26 cellular contexts compared by ENCODE assay signal in genomic region chr2:171330155-171330956, GRCh38.
DNase-seq lines count a peak whose midpoint lies in the region; ATAC-seq and TF ChIP-seq lines count a peak whose summit lies in the region.
"Had no signal": no experiment of that assay in that cellular context is flagged by ENCODE, and none has a peak within 500 bp of the region (broad histone marks: within the 10 kb centered on the region; RNA-seq: fewer than 3 reads in every experiment).

No MANE protein-coding gene starts in this region.

- peak overlapping the region; percentile 52 for H3K27ac Mint-ChIP-seq in activated CD4-positive, alpha-beta memory T cell treated with anti-CD3 and anti-CD28 coated beads for 36 hours
- H3K27ac Mint-ChIP-seq in activated CD4-positive, alpha-beta memory T cell treated with anti-CD3 and anti-CD28 coated beads, Interleukin-2, amount 10 ng/mL, durations not matched to agents 7 days and 5 days, result no peak overlapping the region
- H3K27ac Mint-ChIP-seq in IgD-negative memory B cell (peak overlapping the region; percentile 68 to 92 (median 88)), activated B cell treated with CpG ODN at 0.5 μM for 24 hours (peak overlapping the region; percentile 84)
- peak overlapping the region; percentile 15 for H3K27ac Mint-ChIP-seq in stimulated activated effector memory CD8-positive, alpha-beta T cell treated with anti-CD3 and anti-CD28 coated beads, Interleukin-12 subunit alpha, Interleukin-12 subunit beta, amount 100 ng/mL, for 72 hours
- H3K27ac Mint-ChIP-seq: endodermal cell had no signal

- H3K9me3 Mint-ChIP-seq in activated CD4-positive, alpha-beta memory T cell treated with anti-CD3 and anti-CD28 coated beads for 36 hours, result no peaks in the 10 kb centered on the region
- no peaks in the 10 kb centered on the region for H3K9me3 Mint-ChIP-seq in activated CD4-positive, alpha-beta memory T cell treated with anti-CD3 and anti-CD28 coated beads, Interleukin-2, amount 10 ng/mL, durations not matched to agents 7 days and 5 days
- H3K9me3 Mint-ChIP-seq in IgD-negative memory B cell (no peaks in the 10 kb centered on the region), activated B cell treated with CpG ODN at 0.5 μM for 24 hours (peaks cover 2% of the 10 kb centered on the region)
- H3K9me3 Mint-ChIP-seq in stimulated activated effector memory CD8-positive, alpha-beta T cell treated with anti-CD3 and anti-CD28 coated beads, Interleukin-12 subunit alpha, Interleukin-12 subunit beta, amount 100 ng/mL, for 72 hours, result no peaks in the 10 kb centered on the region
- H3K9me3 Mint-ChIP-seq: endodermal cell had no signal

- peaks cover 30% of the 10 kb centered on the region for H3K4me1 Mint-ChIP-seq in activated CD4-positive, alpha-beta memory T cell treated with anti-CD3 and anti-CD28 coated beads for 36 hours (ENCODE audit: low read depth)
- H3K4me1 Mint-ChIP-seq in activated CD4-positive, alpha-beta memory T cell treated with anti-CD3 and anti-CD28 coated beads, Interleukin-2, amount 10 ng/mL, durations not matched to agents 7 days and 5 days, result peaks cover 24% of the 10 kb centered on the region
- peaks cover 41 to 47% (median 43%) of the 10 kb centered on the region in 3 donors for H3K4me1 Mint-ChIP-seq in IgD-negative memory B cell
- peaks cover 66% of the 10 kb centered on the region for H3K4me1 Mint-ChIP-seq in activated B cell treated with CpG ODN at 0.5 μM for 24 hours
- peaks cover 18% of the 10 kb centered on the region for H3K4me1 Mint-ChIP-seq in stimulated activated effector memory CD8-positive, alpha-beta T cell treated with anti-CD3 and anti-CD28 coated beads, Interleukin-12 subunit alpha, Interleukin-12 subunit beta, amount 100 ng/mL, for 72 hours

- no peaks in the 10 kb centered on the region for H3K79me1 ChIP-seq in mesenchymal stem cell (replicated peaks; ENCODE audit: low read length, poor library complexity, severe bottlenecking)

- no peak overlapping the region for H3K23ac ChIP-seq in mesenchymal stem cell (ENCODE audit: low read length in 2 of 2)

- no peak overlapping the region for H3K14ac ChIP-seq in mesenchymal stem cell (ENCODE audit: low read length in 2 of 2)

- DNase-seq in activated CD4-positive, alpha-beta memory T cell treated with anti-CD3 and anti-CD28 coated beads for 36 hours, result no peak
- no peak for DNase-seq in activated CD4-positive, alpha-beta memory T cell treated with anti-CD3 and anti-CD28 coated beads, Interleukin-2, amount 10 ng/mL, durations not matched to agents 7 days and 5 days
- DNase-seq in activated B cell treated with CpG ODN at 0.5 μM for 24 hours (no peak), activated gamma-delta T cell (lab: John Stamatoyannopoulos, UW) (no peak), mesenchymal stem cell (no peak)
- DNase-seq in stimulated activated effector memory CD8-positive, alpha-beta T cell treated with anti-CD3 and anti-CD28 coated beads, Interleukin-12 subunit alpha, Interleukin-12 subunit beta, amount 100 ng/mL, for 72 hours (ENCODE audit: low spot score in 2 of 2), result no peak
- DNase-seq: activated CD4-positive, CD25-positive, alpha-beta regulatory T cell treated with anti-CD3 and anti-CD28 coated beads, Interleukin-2, amount 50 U/mL, for 72 hours; adrenal gland; AML-193; brain microvascular endothelial cell; Calu3; colonic mucosa; endodermal cell; H7; IMR-90; MG63; NCI-H1436; NCI-H2107; RPMI8226; SK-N-SH; stimulated activated CD4-positive, alpha-beta T cell treated with anti-CD3 and anti-CD28 coated beads, Interleukin-2, amount 100 ng/mL, for 24 hours; stimulated activated naive CD4-positive, alpha-beta T cell treated with Interleukin-2 at 50 U/mL for 16 hours; T-helper 9 cell; thyroid gland had no signal

- no peak overlapping the region for H3K4me2 ChIP-seq in mesenchymal stem cell (ENCODE audit: low read length, poor library complexity, severe bottlenecking)
- H3K4me2 ChIP-seq: SK-N-SH had no signal

- no peak for TF ChIP-seq CTCF in activated B cell treated with CpG ODN at 0.5 μM for 24 hours (IDR thresholded peaks at IDR 0.05)

- 75% methylated on average over 1 of the region's 5 CpGs for WGBS in mesenchymal stem cell

- POLR2A ChIA-PET in activated CD4-positive, alpha-beta memory T cell treated with anti-CD3 and anti-CD28 coated beads for 36 hours (lab: Charles Lee), result interaction anchor here (4.4 kb wide), 1 partner anchor 12 kb away, joined by 16 read pairs; no protein-coding TSS in a partner anchor
- POLR2A ChIA-PET in activated CD4-positive, alpha-beta memory T cell treated with anti-CD3 and anti-CD28 coated beads, Interleukin-2, amount 10 ng/mL, durations not matched to agents 7 days and 5 days (lab: Charles Lee), result interaction anchor here (1.0 to 1.1 kb wide), 2 partner anchors 10 to 15 kb away, joined by 3 read pairs; no protein-coding TSS in a partner anchor
- POLR2A ChIA-PET in activated B cell treated with CpG ODN at 0.5 μM for 24 hours (lab: Charles Lee), result interaction anchor here (0.5 to 1.6 kb wide), 5 partner anchors 9 to 84 kb away, joined by 3 to 7 read pairs (median 3); no protein-coding TSS in a partner anchor

- H4K8ac ChIP-seq in mesenchymal stem cell (ENCODE audit: low read length), result no peak overlapping the region

- H3K9ac ChIP-seq in mesenchymal stem cell (ENCODE audit: low read length), result no peak overlapping the region
- H3K9ac ChIP-seq: SK-N-SH had no signal

- peaks cover 0 to 14% of the 10 kb centered on the region in 2 experiments for H3K36me3 ChIP-seq in mesenchymal stem cell (ENCODE audit: control insufficient read depth in 1 of 2, insufficient read depth in 2 of 2, low read depth in 1 of 2, low read length in 2 of 2)
- H3K36me3 ChIP-seq: adrenal gland, brain microvascular endothelial cell, colonic mucosa, MG63, thyroid gland had no signal

- H2BK5ac ChIP-seq in mesenchymal stem cell (ENCODE audit: low read depth, low read length, poor library complexity, severe bottlenecking), result no peak overlapping the region

- H4K91ac ChIP-seq in mesenchymal stem cell (ENCODE audit: low read length), result no peak overlapping the region

- H2BK12ac ChIP-seq in mesenchymal stem cell (ENCODE audit: low read length in 2 of 2), result no peak overlapping the region

- no peak overlapping the region for H2BK120ac ChIP-seq in mesenchymal stem cell (ENCODE audit: low read depth, low read length)

- intact Hi-C loops in activated CD4-positive, alpha-beta memory T cell treated with anti-CD3 and anti-CD28 coated beads for 36 hours (cut with micrococcal nuclease), result no loop called here
- intact Hi-C loops in activated B cell treated with CpG ODN at 0.5 μM for 24 hours (cut with micrococcal nuclease), result no loop called here

- H3K4me3 Mint-ChIP-seq in activated CD4-positive, alpha-beta memory T cell treated with anti-CD3 and anti-CD28 coated beads for 36 hours, result no peak overlapping the region
- H3K4me3 Mint-ChIP-seq in activated CD4-positive, alpha-beta memory T cell treated with anti-CD3 and anti-CD28 coated beads, Interleukin-2, amount 10 ng/mL, durations not matched to agents 7 days and 5 days, result no peak overlapping the region
- H3K4me3 Mint-ChIP-seq in IgD-negative memory B cell (peak overlapping the region; percentile 65 to 86 (median 70)), activated B cell treated with CpG ODN at 0.5 μM for 24 hours (peak overlapping the region; percentile 41)
- no peak overlapping the region for H3K4me3 Mint-ChIP-seq in stimulated activated effector memory CD8-positive, alpha-beta T cell treated with anti-CD3 and anti-CD28 coated beads, Interleukin-12 subunit alpha, Interleukin-12 subunit beta, amount 100 ng/mL, for 72 hours
- H3K4me3 Mint-ChIP-seq: endodermal cell had no signal

- no peak overlapping the region for H2BK15ac ChIP-seq in mesenchymal stem cell (ENCODE audit: low read depth, poor library complexity, severe bottlenecking)

- H3K27me3 ChIP-seq in mesenchymal stem cell (ENCODE audit: control insufficient read depth in 1 of 2, insufficient read depth in 1 of 2, low read length in 2 of 2), result no peaks in the 10 kb centered on the region
- H3K27me3 ChIP-seq: adrenal gland, brain microvascular endothelial cell, colonic mucosa, MG63, thyroid gland had no signal

- H3K4me1 ChIP-seq in mesenchymal stem cell (ENCODE audit: control insufficient read depth, insufficient read depth, low read depth, low read length), result no peaks in the 10 kb centered on the region
- H3K4me1 ChIP-seq: colonic mucosa, thyroid gland had no signal

- no peaks in the 10 kb centered on the region for H3K9me3 ChIP-seq in mesenchymal stem cell (ENCODE audit: control insufficient read depth, low read length)
- H3K9me3 ChIP-seq: adrenal gland, colonic mucosa, MG63, SK-N-SH, thyroid gland had no signal

- ATAC-seq in activated B cell treated with CpG ODN at 0.5 μM for 24 hours (ENCODE audit: low read depth), result peak; percentile 29
- no peak for ATAC-seq in stimulated activated effector memory CD8-positive, alpha-beta T cell treated with anti-CD3 and anti-CD28 coated beads, Interleukin-12 subunit alpha, Interleukin-12 subunit beta, amount 100 ng/mL, for 72 hours
- ATAC-seq in HG03432 (IDR thresholded peaks at IDR 0.05; ENCODE audit: unreplicated experiment), result no peak

- H3K18ac ChIP-seq in mesenchymal stem cell (ENCODE audit: low read depth in 1 of 2, low read length in 2 of 2), result no peak overlapping the region

- H2AFZ ChIP-seq in mesenchymal stem cell (ENCODE audit: low read depth, low read length), result no peak overlapping the region

- no peak overlapping the region for H2AK5ac ChIP-seq in mesenchymal stem cell (ENCODE audit: low read length, severe bottlenecking)

- peaks cover 2% of the 10 kb centered on the region for H3K36me3 Mint-ChIP-seq in activated CD4-positive, alpha-beta memory T cell treated with anti-CD3 and anti-CD28 coated beads for 36 hours
- H3K36me3 Mint-ChIP-seq in activated CD4-positive, alpha-beta memory T cell treated with anti-CD3 and anti-CD28 coated beads, Interleukin-2, amount 10 ng/mL, durations not matched to agents 7 days and 5 days (ENCODE audit: low read depth), result peaks cover 4% of the 10 kb centered on the region
- peaks cover 6% of the 10 kb centered on the region for H3K36me3 Mint-ChIP-seq in IgD-negative memory B cell
- no peaks in the 10 kb centered on the region for H3K36me3 Mint-ChIP-seq in activated B cell treated with CpG ODN at 0.5 μM for 24 hours (ENCODE audit: low read depth)
- H3K36me3 Mint-ChIP-seq in stimulated activated effector memory CD8-positive, alpha-beta T cell treated with anti-CD3 and anti-CD28 coated beads, Interleukin-12 subunit alpha, Interleukin-12 subunit beta, amount 100 ng/mL, for 72 hours, result no peaks in the 10 kb centered on the region

- CTCF ChIA-PET in activated CD4-positive, alpha-beta memory T cell treated with anti-CD3 and anti-CD28 coated beads for 36 hours (lab: Charles Lee), result interaction anchor here (0.9 to 1.0 kb wide), 2 partner anchors 78 to 88 kb away, joined by 3 read pairs; no protein-coding TSS in a partner anchor
- CTCF ChIA-PET in activated CD4-positive, alpha-beta memory T cell treated with anti-CD3 and anti-CD28 coated beads, Interleukin-2, amount 10 ng/mL, durations not matched to agents 7 days and 5 days (lab: Charles Lee), result interaction anchor here (0.5 kb wide), 1 partner anchor 358 kb away, joined by 3 read pairs; no protein-coding TSS in a partner anchor
- CTCF ChIA-PET in activated B cell treated with CpG ODN at 0.5 μM for 24 hours (lab: Charles Lee), result interaction anchor here (0.6 to 0.9 kb wide), 2 partner anchors 104 to 212 kb away, joined by 3 to 4 read pairs; partner anchors contain the start of genes DCAF17 and METTL8

- H3K4ac ChIP-seq in mesenchymal stem cell (ENCODE audit: low read depth in 1 of 2, low read length in 2 of 2), result no peak overlapping the region

- no peaks in the 10 kb centered on the region for H3K27me3 Mint-ChIP-seq in activated CD4-positive, alpha-beta memory T cell treated with anti-CD3 and anti-CD28 coated beads for 36 hours
- no peaks in the 10 kb centered on the region for H3K27me3 Mint-ChIP-seq in activated CD4-positive, alpha-beta memory T cell treated with anti-CD3 and anti-CD28 coated beads, Interleukin-2, amount 10 ng/mL, durations not matched to agents 7 days and 5 days
- H3K27me3 Mint-ChIP-seq in IgD-negative memory B cell, result no peaks in the 10 kb centered on the region
- H3K27me3 Mint-ChIP-seq in activated B cell treated with CpG ODN at 0.5 μM for 24 hours, result no peaks in the 10 kb centered on the region

- no peak overlapping the region for H3K27ac ChIP-seq in mesenchymal stem cell (ENCODE audit: low read length, poor library complexity, severe bottlenecking)
- H3K27ac ChIP-seq: adrenal gland, brain microvascular endothelial cell, colonic mucosa, thyroid gland had no signal

- no peak overlapping the region for H3K4me3 ChIP-seq in mesenchymal stem cell (ENCODE audit: insufficient read depth in 1 of 2, low read depth in 1 of 2, low read length in 2 of 2)
- H3K4me3 ChIP-seq: adrenal gland, colonic mucosa, MG63, thyroid gland had no signal

Comparison
In these comparisons a context has a peak if more than half of its experiments do, and no peak if none do; other contexts are left out.
1. H3K4me3 Mint-ChIP-seq: peak in IgD-negative memory B cell (4 of 4) and activated B cell treated with CpG ODN at 0.5 μM for 24 hours (single experiment); none in activated CD4-positive, alpha-beta memory T cell treated with anti-CD3 and anti-CD28 coated beads for 36 hours (single experiment), activated CD4-positive, alpha-beta memory T cell treated with anti-CD3 and anti-CD28 coated beads, Interleukin-2, amount 10 ng/mL, durations not matched to agents 7 days and 5 days (single experiment) and stimulated activated effector memory CD8-positive, alpha-beta T cell treated with anti-CD3 and anti-CD28 coated beads, Interleukin-12 subunit alpha, Interleukin-12 subunit beta, amount 100 ng/mL, for 72 hours (single experiment).